ENCODE assay signal across 9 cellular contexts in genomic region chr14:24092960-24093900, GRCh38. TPM values are rescaled to one million over a fixed set of nuclear protein-coding genes. Genes with fewer than 3 reads are reported as not detected.
DNase-seq lines count a peak whose midpoint lies in the region; ATAC-seq and TF ChIP-seq lines count a peak whose summit lies in the region.
"Had no signal": no experiment of that assay in that cellular context is flagged by ENCODE, and none has a peak within 500 bp of the region (broad histone marks: within the 10 kb centered on the region; RNA-seq: fewer than 3 reads in every experiment).

No MANE protein-coding gene starts in this region.

- H3K4me3 ChIP-seq in right atrium auricular region (peak overlapping the region; percentile 70 to 91), mucosa of rectum (ENCODE audit: low read length in 2 of 2) (peak overlapping the region; percentile 57 to 85), uterus (peak overlapping the region; percentile 71 to 84)

- peak overlapping the region; percentile 47 to 93 for H3K9ac ChIP-seq in mucosa of rectum (ENCODE audit: low read depth in 1 of 2, low read length in 2 of 2)

- no peak for TF ChIP-seq POLR2A in uterus (IDR thresholded peaks at IDR 0.05)

- intact Hi-C loops in Right ventricle myocardium inferior (cut with DNase I) (loop anchor here (2.0 kb wide), 1 partner anchor 16 kb away; no protein-coding TSS in a partner anchor), uterus (cut with DNase I; ENCODE audit: low total_unique reads) (loop anchor here (5.0 kb wide), 1 partner anchor 36 kb away; no protein-coding TSS in a partner anchor)

- no peaks in the 10 kb centered on the region for H3K27me3 ChIP-seq in right atrium auricular region
- H3K27me3 ChIP-seq in mucosa of rectum (ENCODE audit: control insufficient read depth in 2 of 2, insufficient read depth in 2 of 2, low read length in 2 of 2): no peaks in the 10 kb centered on the region
- H3K27me3 ChIP-seq in uterus: no peaks in the 10 kb centered on the region

- no peak for TF ChIP-seq CTCF in right atrium auricular region (IDR thresholded peaks at IDR 0.05)
- no peak for TF ChIP-seq CTCF in uterus (IDR thresholded peaks at IDR 0.05)

- H3K27ac ChIP-seq in right atrium auricular region: peak overlapping the region; percentile 91 to 95
- peak overlapping the region; percentile 79 for H3K27ac ChIP-seq in caudate nucleus (ENCODE audit: low read depth, low read length)
- H3K27ac ChIP-seq in mucosa of rectum (ENCODE audit: low read depth in 2 of 2, low read length in 2 of 2): peak overlapping the region; percentile 99
- peak overlapping the region; percentile 84 to 93 for H3K27ac ChIP-seq in uterus

- H3K36me3 ChIP-seq in right atrium auricular region (no peaks in the 10 kb centered on the region), mucosa of rectum (ENCODE audit: control insufficient read depth in 2 of 2, insufficient read depth in 2 of 2, low read length in 2 of 2) (peaks cover 4 to 7% of the 10 kb centered on the region in 2 donors), uterus (no peaks in the 10 kb centered on the region)

- no peak for ATAC-seq in Right ventricle myocardium inferior
- ATAC-seq in GM19324 (IDR thresholded peaks at IDR 0.05; ENCODE audit: low FRiP score, unreplicated experiment): no peak

- DNase-seq in right atrium auricular region (ENCODE audit: low spot score): no peak
- no peak for DNase-seq in Right ventricle myocardium inferior (ENCODE audit: missing footprints)
- no peak for DNase-seq in caudate nucleus (lab: John Stamatoyannopoulos, UW)
- no peak for DNase-seq in uterus
- DNase-seq in amniotic stem cell (lab: John Stamatoyannopoulos, UW): no peak
- DNase-seq in HuH-7 (ENCODE audit: low spot score): no peak

- H3K4me1 ChIP-seq in right atrium auricular region: peaks cover 0 to 22% of the 10 kb centered on the region in 2 donors
- H3K4me1 ChIP-seq in mucosa of rectum (ENCODE audit: control insufficient read depth in 2 of 2, insufficient read depth in 2 of 2, low read length in 2 of 2): peaks cover 13 to 29% of the 10 kb centered on the region in 2 donors
- H3K4me1 ChIP-seq in uterus: peaks cover 0 to 8% of the 10 kb centered on the region in 2 donors

- H3K9me3 ChIP-seq in right atrium auricular region: no peaks in the 10 kb centered on the region
- no peaks in the 10 kb centered on the region for H3K9me3 ChIP-seq in mucosa of rectum (ENCODE audit: control insufficient read depth in 2 of 2, low read length in 2 of 2)
- H3K9me3 ChIP-seq in uterus: no peaks in the 10 kb centered on the region

RNA-seq across cellular contexts. Expression of gene PCK2, which starts 0.9 kb away (rescaled TPM):
- total RNA-seq in right atrium auricular region (10 to 100 TPM in 1 of 2 donors, 1 to 10 TPM in 1; 1.8 to 10.7 TPM), Right ventricle myocardium inferior (4.3 TPM), uterus (10 to 100 TPM in 3 of 4 donors, not detected in 1; 13.1 to 19.4 (median 15.1) TPM)

RNA-seq across cellular contexts. Expression of gene DCAF11, which starts 21.3 kb away (rescaled TPM):
- total RNA-seq in right atrium auricular region (10 to 100 TPM; 54.1 to 69.8 TPM), Right ventricle myocardium inferior (84.7 TPM), uterus (10 to 100 TPM; 42.9 to 87.4 (median 57.8) TPM)

RNA-seq across cellular contexts. Expression of gene NRL, which starts 21.5 kb away (rescaled TPM):
- total RNA-seq in right atrium auricular region (1 to 10 TPM; 2.5 to 5.0 TPM), Right ventricle myocardium inferior (1.8 TPM), uterus (1 to 10 TPM in 3 of 4 donors, not detected in 1; 1.2 to 1.8 (median 1.3) TPM)

RNA-seq across cellular contexts. Expression of gene CPNE6, which starts 21.9 kb away (rescaled TPM):
- total RNA-seq in right atrium auricular region (under 1 TPM in 1 of 2 donors, not detected in 1; 0.24 TPM), Right ventricle myocardium inferior (not detected), uterus (under 1 TPM in 1 of 4 donors, not detected in 3; 0.76 TPM)
- total RNA-seq: HT1080 had no signal

RNA-seq across cellular contexts. Expression of gene FITM1, which starts 37.2 kb away (rescaled TPM):
- total RNA-seq in right atrium auricular region (100 to 1,000 TPM in 1 of 2 donors, 10 to 100 TPM in 1; 74.3 to 180 TPM), Right ventricle myocardium inferior (129 TPM), uterus (1 to 10 TPM in 2 of 4 donors, under 1 TPM in 1, not detected in 1; 0.48 to 2.4 (median 1.3) TPM)
- total RNA-seq: HT1080 had no signal
